ENCODE assay signal across 8 cellular contexts in the genomic region with DNA sequence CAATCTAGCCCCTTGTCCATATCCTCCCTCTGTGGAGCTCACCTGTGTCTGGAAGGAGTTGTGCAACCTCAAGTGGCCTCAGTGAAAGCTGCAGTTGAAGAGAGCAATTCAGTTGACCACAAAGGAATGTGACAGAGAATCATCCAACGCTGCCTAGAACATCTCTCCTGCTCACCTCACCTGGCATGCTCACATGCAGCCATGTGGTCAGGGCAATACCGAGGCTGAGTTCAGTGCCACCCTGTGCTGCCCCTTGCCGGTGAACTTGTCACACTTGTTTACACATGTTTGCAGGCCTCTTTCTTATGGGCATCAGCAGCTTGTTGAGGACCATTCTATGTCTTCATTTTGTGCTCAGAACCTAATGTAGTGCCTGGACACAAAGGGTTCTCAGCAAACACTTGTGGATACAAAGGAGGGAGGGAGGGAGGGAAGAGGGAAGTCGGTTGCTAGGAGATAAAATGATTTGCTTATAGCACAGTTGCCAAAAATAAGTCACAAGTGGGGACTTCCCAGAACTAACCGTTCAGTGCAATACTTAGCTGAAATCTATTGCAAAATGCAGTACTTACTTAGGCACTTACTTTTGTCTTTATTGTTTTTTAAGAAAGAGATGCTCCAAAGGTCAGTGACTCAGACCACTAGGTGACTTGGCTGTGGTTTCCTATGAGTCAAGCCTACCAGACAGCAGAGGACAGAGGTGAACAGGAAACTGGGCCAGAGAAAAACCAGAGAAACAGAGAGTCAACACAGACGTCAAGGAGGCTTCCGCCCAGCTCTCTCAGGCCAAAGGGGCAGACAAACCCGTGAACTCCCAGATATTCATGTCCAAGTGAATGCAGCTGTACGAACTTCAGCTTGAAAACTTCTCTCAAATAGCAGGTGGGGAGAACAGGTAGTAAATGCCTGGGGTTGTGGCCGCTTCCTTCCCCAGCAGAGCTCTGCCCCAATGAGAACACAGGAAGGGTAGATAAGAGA.
DNase-seq lines count a peak whose midpoint lies in the region; ATAC-seq and TF ChIP-seq lines count a peak whose summit lies in the region.

No MANE protein-coding gene starts in this region.

- no peak for TF ChIP-seq CTCF in AG10803 (conservative IDR thresholded peaks at IDR 0.05; ENCODE audit: low read length)

- H3K27me3 Mint-ChIP-seq in immature natural killer cell (ENCODE audit: low read depth in 3 of 3) = peaks cover 0 to 3% (median 2%) of the 10 kb centered on the region in 3 donors

- peaks cover 29 to 52% of the 10 kb centered on the region in 2 donors for H3K4me1 Mint-ChIP-seq in immature natural killer cell

- peak overlapping the region in 4 of 5 donors; percentile 1 to 27 (median 6) for H3K4me3 Mint-ChIP-seq in immature natural killer cell

- ATAC-seq in GM18517 (IDR thresholded peaks at IDR 0.05; ENCODE audit: unreplicated experiment) (peak; percentile 97), HG02973 (IDR thresholded peaks at IDR 0.05; ENCODE audit: unreplicated experiment) (peak; percentile 93)

- H3K36me3 ChIP-seq in adipocyte (ENCODE audit: control insufficient read depth, insufficient read depth, low read length, severe bottlenecking) = no peaks in the 10 kb centered on the region

- H3K9me3 ChIP-seq in adipocyte (ENCODE audit: control insufficient read depth, low read length) = no peaks in the 10 kb centered on the region

- H3K27ac Mint-ChIP-seq in immature natural killer cell = peak overlapping the region; percentile 68 to 91 (median 82)

- no peaks in the 10 kb centered on the region for H3K9me3 Mint-ChIP-seq in immature natural killer cell

- DNase-seq in AG10803 (ENCODE audit: low read depth) (peak; percentile 93), NCI-H2196 (lab: John Stamatoyannopoulos, UW; ENCODE audit: unreplicated experiment) (peak; percentile 75), adipocyte (ENCODE audit: low read depth) (peak; percentile 69), immature natural killer cell (peak; percentile 45 to 57 (median 54)), NCI-H2081 (lab: John Stamatoyannopoulos, UW) (no peak)
- DNase-seq in stimulated activated CD4-positive, alpha-beta T cell treated with anti-CD3 and anti-CD28 coated beads, Interleukin-2, amount 100 ng/mL, for 48 hours = peak; percentile 28 to 32

- no peaks in the 10 kb centered on the region for H3K27me3 ChIP-seq in adipocyte (replicated peaks; ENCODE audit: control insufficient read depth, insufficient read depth, low read length)

- H3K4me1 ChIP-seq in adipocyte (ENCODE audit: control insufficient read depth, insufficient read depth, low read length) = peaks cover 28% of the 10 kb centered on the region

- no peak overlapping the region for H3K9ac ChIP-seq in adipocyte (ENCODE audit: low read length)

- H3K36me3 Mint-ChIP-seq in immature natural killer cell = no peaks in the 10 kb centered on the region

- H3K4me3 ChIP-seq in AG10803 (ENCODE audit: low read length) = no peak overlapping the region
- H3K4me3 ChIP-seq in adipocyte (ENCODE audit: low read length) = peak overlapping the region; percentile 24

Comparison
In these comparisons a context has a peak if more than half of its experiments do, and no peak if none do; other contexts are left out.
1. DNase-seq: peak in AG10803 (single experiment), NCI-H2196 (single experiment), adipocyte (single experiment), immature natural killer cell (3 of 3) and stimulated activated CD4-positive, alpha-beta T cell treated with anti-CD3 and anti-CD28 coated beads, Interleukin-2, amount 100 ng/mL, for 48 hours (2 of 2); none in NCI-H2081 (0 of 2).